ENCODE assay signal across 26 cellular contexts in genomic region chr2:24162494-24162893, GRCh38. TPM values are rescaled to one million over a fixed set of nuclear protein-coding genes. Genes with fewer than 3 reads are reported as not detected.
"Had no signal": no experiment of that assay in that cellular context is flagged by ENCODE, and none has a peak within 500 bp of the region (broad histone marks: within the 10 kb centered on the region; RNA-seq: fewer than 3 reads in every experiment).

No MANE protein-coding gene starts in this region.

- H3K9me3 ChIP-seq: colonic mucosa, gastroesophageal sphincter, left lung, lower lobe of right lung, mucosa of descending colon had no signal

- H3K4me1 Mint-ChIP-seq: immature natural killer cell, mesothelial cell of epicardium had no signal

- H3K9me3 Mint-ChIP-seq: dendritic cell treated with granulocyte-macrophage colony-stimulating factor and Interleukin-4, amounts not matched to agents 40 ng/mL and 50 ng/mL, for 4 days; effector memory CD8-positive, alpha-beta T cell had no signal

- DNase-seq: colonic mucosa; cortex of kidney; effector CD8-positive, alpha-beta T cell; effector memory CD8-positive, alpha-beta T cell; foreskin keratinocyte; heart left ventricle; hypothalamus; immature natural killer cell; islet precursor cell; left cardiac atrium; left lung; left ventricle myocardium superior; lower lobe of right lung; mesenchymal stem cell; naive B cell had no signal

- H3K4me3 ChIP-seq: colonic mucosa, esophagus muscularis mucosa, gastroesophageal sphincter, heart left ventricle, hepatocyte, left lung, lower lobe of right lung, mucosa of descending colon had no signal

- H3K36me3 ChIP-seq: colonic mucosa, left lung had no signal

- H2AFZ ChIP-seq: hepatocyte had no signal

- H3K27me3 Mint-ChIP-seq: dendritic cell treated with granulocyte-macrophage colony-stimulating factor and Interleukin-4, amounts not matched to agents 40 ng/mL and 50 ng/mL, for 4 days; effector memory CD8-positive, alpha-beta T cell; naive B cell had no signal

- H3K4me1 ChIP-seq: colonic mucosa, esophagus muscularis mucosa, foreskin keratinocyte, gastroesophageal sphincter, heart left ventricle, left lung, lower lobe of right lung had no signal

- H3K4me3 Mint-ChIP-seq: dendritic cell treated with granulocyte-macrophage colony-stimulating factor and Interleukin-4, amounts not matched to agents 40 ng/mL and 50 ng/mL, for 4 days; effector memory CD8-positive, alpha-beta T cell; immature natural killer cell; mesothelial cell of epicardium had no signal

- H3K27ac Mint-ChIP-seq: dendritic cell treated with granulocyte-macrophage colony-stimulating factor and Interleukin-4, amounts not matched to agents 40 ng/mL and 50 ng/mL, for 4 days; effector memory CD8-positive, alpha-beta T cell; immature natural killer cell; mesothelial cell of epicardium; naive B cell had no signal

- ATAC-seq: effector memory CD8-positive, alpha-beta T cell; foreskin keratinocyte; gastroesophageal sphincter; heart left ventricle; left cardiac atrium; left lung; left ventricle myocardium superior; lower lobe of right lung; mucosa of descending colon had no signal

- H3K79me2 ChIP-seq: hepatocyte had no signal

- H3K4me2 ChIP-seq: hepatocyte had no signal

- H3K27me3 ChIP-seq: colonic mucosa, esophagus muscularis mucosa, foreskin keratinocyte, gastroesophageal sphincter, heart left ventricle, hepatocyte, left lung had no signal

- FAIRE-seq: endothelial cell of umbilical vein, frontal cortex had no signal

- H3K27ac ChIP-seq: colonic mucosa, esophagus muscularis mucosa, foreskin keratinocyte, gastroesophageal sphincter, heart left ventricle, hepatocyte, left lung, lower lobe of right lung had no signal

RNA-seq across cellular contexts. Expression of gene FAM228A, which starts 12.4 kb away (rescaled TPM):
- total RNA-seq: colonic mucosa, epithelial cell of proximal tubule, myocyte had no signal
- polyA plus RNA-seq: hepatocyte had no signal

RNA-seq across cellular contexts. Expression of gene PFN4, which starts 39.4 kb away (rescaled TPM):
- total RNA-seq: epithelial cell of proximal tubule, frontal cortex, mesenteric fat pad, mucosa of descending colon had no signal
- polyA plus RNA-seq: immature natural killer cell had no signal
